ENCODE assay signal across 19 cellular contexts in genomic region chr9:21828853-21829405, GRCh38. TPM values are rescaled to one million over a fixed set of nuclear protein-coding genes. Genes with fewer than 3 reads are reported as not detected.
DNase-seq lines count a peak whose midpoint lies in the region; ATAC-seq, FAIRE-seq and TF ChIP-seq lines count a peak whose summit lies in the region.
"Had no signal": no experiment of that assay in that cellular context is flagged by ENCODE, and none has a peak within 500 bp of the region (broad histone marks: within the 10 kb centered on the region; RNA-seq: fewer than 3 reads in every experiment).

No MANE protein-coding gene starts in this region.

- H3K4me1 ChIP-seq in keratinocyte (ENCODE audit: control insufficient read depth, extremely low read depth, insufficient read depth, low read length): peaks cover 40% of the 10 kb centered on the region

- peaks cover 49% of the 10 kb centered on the region for H3K4me1 Mint-ChIP-seq in activated CD4-positive, alpha-beta T cell treated with anti-CD3 and anti-CD28 coated beads for 36 hours
- H3K4me1 Mint-ChIP-seq in activated CD4-positive, alpha-beta T cell treated with anti-CD3 and anti-CD28 coated beads, Interleukin-2, amount 10 ng/mL, durations not matched to agents 24 days and 14 days: peaks cover 49% of the 10 kb centered on the region
- H3K4me1 Mint-ChIP-seq in activated B cell treated with CpG ODN at 0.5 μM for 24 hours: peaks cover 56% of the 10 kb centered on the region
- peaks cover 34 to 47% of the 10 kb centered on the region in 2 donors for H3K4me1 Mint-ChIP-seq in stimulated activated naive B cell treated with anti-CD40 and anti-IgM and Interleukin-4, amounts not matched to agents 10 μg/mL and 1 μg/mL and 100 μg/mL, for 72 hours

- no peaks in the 10 kb centered on the region for H3K27me3 ChIP-seq in keratinocyte (ENCODE audit: control insufficient read depth, extremely low read depth, insufficient read depth, low read length)
- H3K27me3 ChIP-seq: SJSA1 had no signal

- dilution Hi-C loops in keratinocyte (cut with MboI; ENCODE audit: extremely low pct_ligation_motif_present, low sequenced_read_pairs): no loop called here

- H3K27ac ChIP-seq in keratinocyte (ENCODE audit: control insufficient read depth, insufficient read depth, low read length): peak overlapping the region; percentile 35
- H3K27ac ChIP-seq: C4-2B, SJSA1 had no signal

- H3K9me3 ChIP-seq in keratinocyte (ENCODE audit: control insufficient read depth, low read depth, low read length): no peaks in the 10 kb centered on the region
- H3K9me3 ChIP-seq: SJSA1 had no signal

- H3K9me3 Mint-ChIP-seq in activated CD4-positive, alpha-beta T cell treated with anti-CD3 and anti-CD28 coated beads for 36 hours (ENCODE audit: low read depth): no peaks in the 10 kb centered on the region
- no peaks in the 10 kb centered on the region for H3K9me3 Mint-ChIP-seq in activated CD4-positive, alpha-beta T cell treated with anti-CD3 and anti-CD28 coated beads, Interleukin-2, amount 10 ng/mL, durations not matched to agents 24 days and 14 days
- H3K9me3 Mint-ChIP-seq in activated B cell treated with CpG ODN at 0.5 μM for 24 hours: no peaks in the 10 kb centered on the region
- H3K9me3 Mint-ChIP-seq in stimulated activated naive B cell treated with anti-CD40 and anti-IgM and Interleukin-4, amounts not matched to agents 10 μg/mL and 1 μg/mL and 100 μg/mL, for 72 hours: peaks cover 0 to 4% of the 10 kb centered on the region in 2 donors
- H3K9me3 Mint-ChIP-seq: IgD-negative memory B cell had no signal

- H4K20me1 ChIP-seq in keratinocyte (ENCODE audit: control insufficient read depth, extremely low read depth, insufficient read depth, low read length): no peaks in the 10 kb centered on the region

- no peaks in the 10 kb centered on the region for H3K9me1 ChIP-seq in keratinocyte (ENCODE audit: control insufficient read depth, extremely low read depth, insufficient read depth, low read length)

- TF ChIP-seq CTCF in activated B cell treated with CpG ODN at 0.5 μM for 24 hours (IDR thresholded peaks at IDR 0.05): no peak
- no peak for TF ChIP-seq CTCF in keratinocyte (optimal IDR thresholded peaks at IDR 0.05 in 1 of 3, IDR thresholded peaks at IDR 0.05 in 1 of 3, conservative IDR thresholded peaks at IDR 0.05 in 1 of 3; ENCODE audit: extremely low read depth in 1 of 3, insufficient read depth in 2 of 3, low read length in 3 of 3)

- H3K4me2 ChIP-seq in keratinocyte (ENCODE audit: control insufficient read depth, extremely low read depth, insufficient read depth, low read depth, low read length): no peak overlapping the region

- no peak overlapping the region for H3K9ac ChIP-seq in keratinocyte (ENCODE audit: control insufficient read depth, extremely low read depth, insufficient read depth, low read length)

- H3K27me3 Mint-ChIP-seq in activated CD4-positive, alpha-beta T cell treated with anti-CD3 and anti-CD28 coated beads for 36 hours: no peaks in the 10 kb centered on the region
- H3K27me3 Mint-ChIP-seq in activated CD4-positive, alpha-beta T cell treated with anti-CD3 and anti-CD28 coated beads, Interleukin-2, amount 10 ng/mL, durations not matched to agents 24 days and 14 days: no peaks in the 10 kb centered on the region
- no peaks in the 10 kb centered on the region for H3K27me3 Mint-ChIP-seq in activated B cell treated with CpG ODN at 0.5 μM for 24 hours
- H3K27me3 Mint-ChIP-seq in stimulated activated naive B cell treated with anti-CD40 and anti-IgM and Interleukin-4, amounts not matched to agents 10 μg/mL and 1 μg/mL and 100 μg/mL, for 72 hours: no peaks in the 10 kb centered on the region
- H3K27me3 Mint-ChIP-seq: IgD-negative memory B cell had no signal

- intact Hi-C loops in activated CD4-positive, alpha-beta T cell treated with anti-CD3 and anti-CD28 coated beads for 36 hours (cut with DNase I, micrococcal nuclease): no loop called here
- intact Hi-C loops in activated CD4-positive, alpha-beta T cell treated with anti-CD3 and anti-CD28 coated beads, Interleukin-2, amount 10 ng/mL, durations not matched to agents 24 days and 14 days (cut with micrococcal nuclease): no loop called here
- intact Hi-C loops in activated B cell treated with CpG ODN at 0.5 μM for 24 hours (cut with micrococcal nuclease): no loop called here
- intact Hi-C loops in posterior cingulate gyrus (cut with DNase I): no loop called here

- H3K27ac Mint-ChIP-seq in activated CD4-positive, alpha-beta T cell treated with anti-CD3 and anti-CD28 coated beads for 36 hours: peak overlapping the region; percentile 42
- H3K27ac Mint-ChIP-seq in activated CD4-positive, alpha-beta T cell treated with anti-CD3 and anti-CD28 coated beads, Interleukin-2, amount 10 ng/mL, durations not matched to agents 24 days and 14 days: no peak overlapping the region
- peak overlapping the region; percentile 51 for H3K27ac Mint-ChIP-seq in activated B cell treated with CpG ODN at 0.5 μM for 24 hours
- peak overlapping the region; percentile 31 for H3K27ac Mint-ChIP-seq in stimulated activated naive B cell treated with anti-CD40 and anti-IgM and Interleukin-4, amounts not matched to agents 10 μg/mL and 1 μg/mL and 100 μg/mL, for 72 hours

- peaks cover 83% of the 10 kb centered on the region for H3K36me3 Mint-ChIP-seq in activated CD4-positive, alpha-beta T cell treated with anti-CD3 and anti-CD28 coated beads for 36 hours (ENCODE audit: low read depth)
- H3K36me3 Mint-ChIP-seq in activated CD4-positive, alpha-beta T cell treated with anti-CD3 and anti-CD28 coated beads, Interleukin-2, amount 10 ng/mL, durations not matched to agents 24 days and 14 days (ENCODE audit: low read depth): peaks cover 70% of the 10 kb centered on the region
- H3K36me3 Mint-ChIP-seq in activated B cell treated with CpG ODN at 0.5 μM for 24 hours (ENCODE audit: low read depth): peaks cover 71% of the 10 kb centered on the region
- H3K36me3 Mint-ChIP-seq in stimulated activated naive B cell treated with anti-CD40 and anti-IgM and Interleukin-4, amounts not matched to agents 10 μg/mL and 1 μg/mL and 100 μg/mL, for 72 hours: peaks cover 47 to 71% of the 10 kb centered on the region in 2 donors

- CTCF ChIA-PET in activated CD4-positive, alpha-beta T cell treated with anti-CD3 and anti-CD28 coated beads for 36 hours (lab: Charles Lee): interaction anchor here (0.6 kb wide), 1 partner anchor 11 kb away, joined by 3 read pairs; no protein-coding TSS in a partner anchor
- CTCF ChIA-PET in activated B cell treated with CpG ODN at 0.5 μM for 24 hours (lab: Charles Lee): no interaction called here

- POLR2A ChIA-PET in activated CD4-positive, alpha-beta T cell treated with anti-CD3 and anti-CD28 coated beads for 36 hours (lab: Charles Lee): no interaction called here
- POLR2A ChIA-PET in activated B cell treated with CpG ODN at 0.5 μM for 24 hours (lab: Charles Lee): no interaction called here

- no peak for DNase-seq in activated CD4-positive, alpha-beta T cell treated with anti-CD3 and anti-CD28 coated beads for 36 hours
- no peak for DNase-seq in activated CD4-positive, alpha-beta T cell treated with anti-CD3 and anti-CD28 coated beads, Interleukin-2, amount 10 ng/mL, durations not matched to agents 24 days and 14 days
- DNase-seq in activated B cell treated with CpG ODN at 0.5 μM for 24 hours (no peak), keratinocyte (ENCODE audit: low read depth, low spot score) (no peak), posterior cingulate gyrus (no peak)
- no peak for DNase-seq in stimulated activated naive B cell treated with anti-CD40 and anti-IgM and Interleukin-4, amounts not matched to agents 10 μg/mL and 1 μg/mL and 100 μg/mL, for 72 hours
- DNase-seq: DMS153, MV-4-11, NCI-H1417 treated with DMSO at 0.1 percent for 48 hours, NCI-H2029, NCI-H510A, RPMI8226 had no signal

- no peak overlapping the region for H3K4me3 ChIP-seq in keratinocyte (ENCODE audit: control insufficient read depth in 2 of 3, extremely low read depth in 1 of 3, insufficient read depth in 2 of 3, low read depth in 1 of 3, low read length in 3 of 3)
- H3K4me3 ChIP-seq: SJSA1 had no signal

- peak; percentile 71 for FAIRE-seq in keratinocyte (lab: Jason Lieb, UNC)
- FAIRE-seq: GM19239 had no signal

- peak; percentile 22 for ATAC-seq in activated CD4-positive, alpha-beta T cell treated with anti-CD3 and anti-CD28 coated beads for 36 hours
- ATAC-seq in activated B cell treated with CpG ODN at 0.5 μM for 24 hours (ENCODE audit: low read depth): no peak
- ATAC-seq in stimulated activated naive B cell treated with anti-CD40 and anti-IgM and Interleukin-4, amounts not matched to agents 10 μg/mL and 1 μg/mL and 100 μg/mL, for 72 hours (replicated peaks): no peak
- ATAC-seq in HG03460 (IDR thresholded peaks at IDR 0.05; ENCODE audit: unreplicated experiment): no peak
- ATAC-seq in GM18858 (IDR thresholded peaks at IDR 0.05; ENCODE audit: unreplicated experiment): no peak

- H3K4me3 Mint-ChIP-seq in activated CD4-positive, alpha-beta T cell treated with anti-CD3 and anti-CD28 coated beads for 36 hours: no peak overlapping the region
- no peak overlapping the region for H3K4me3 Mint-ChIP-seq in activated CD4-positive, alpha-beta T cell treated with anti-CD3 and anti-CD28 coated beads, Interleukin-2, amount 10 ng/mL, durations not matched to agents 24 days and 14 days
- H3K4me3 Mint-ChIP-seq in activated B cell treated with CpG ODN at 0.5 μM for 24 hours: no peak overlapping the region
- no peak overlapping the region for H3K4me3 Mint-ChIP-seq in stimulated activated naive B cell treated with anti-CD40 and anti-IgM and Interleukin-4, amounts not matched to agents 10 μg/mL and 1 μg/mL and 100 μg/mL, for 72 hours
- H3K4me3 Mint-ChIP-seq: IgD-negative memory B cell had no signal

- peaks cover 10 to 21% of the 10 kb centered on the region in 2 experiments for H3K36me3 ChIP-seq in keratinocyte (ENCODE audit: control insufficient read depth in 2 of 2, extremely low read depth in 1 of 2, insufficient read depth in 2 of 2, low read length in 2 of 2)

- H2AFZ ChIP-seq in keratinocyte (ENCODE audit: control insufficient read depth, low read length): no peak overlapping the region

- H3K79me2 ChIP-seq in keratinocyte (ENCODE audit: control insufficient read depth, insufficient read depth, low read length): peaks cover 41% of the 10 kb centered on the region

RNA-seq across cellular contexts. Expression of gene MTAP, which starts 26.5 kb away (rescaled TPM):
- 10 to 100 TPM; 59.6 to 77.0 TPM for total RNA-seq in activated CD4-positive, alpha-beta T cell treated with anti-CD3 and anti-CD28 coated beads for 36 hours
- 55.9 and 58.1 TPM in 2 replicates for total RNA-seq in activated CD4-positive, alpha-beta T cell treated with anti-CD3 and anti-CD28 coated beads, Interleukin-2, amount 10 ng/mL, durations not matched to agents 24 days and 14 days
- total RNA-seq in activated B cell treated with CpG ODN at 0.5 μM for 24 hours: 30.4 and 43.2 TPM in 2 replicates
- polyA plus RNA-seq in keratinocyte: 24.5 to 50.3 TPM (median 48.7 TPM) in 3 replicates
- 15.0 TPM for polyA plus RNA-seq in keratinocyte (2011; ENCODE audit: low read depth)
- 23.5 and 32.4 TPM in 2 replicates for polyA plus RNA-seq in keratinocyte (2011; cell fraction: cytosol; rRNA removed)
- polyA plus RNA-seq in keratinocyte (2011; cell fraction: nucleus; rRNA removed): 44.3 and 51.4 TPM in 2 replicates
- 16.7 and 39.8 TPM in 2 replicates for polyA plus RNA-seq in keratinocyte (2012; ENCODE audit: low replicate concordance)
- polyA minus RNA-seq in keratinocyte: 28.1 to 51.7 TPM (median 33.3 TPM) in 3 replicates
- polyA minus RNA-seq in keratinocyte (2011; cell fraction: cytosol; rRNA and poly(A)+ RNA removed): 40.3 TPM
- 30.6 and 76.9 TPM in 2 replicates for polyA minus RNA-seq in keratinocyte (2011; cell fraction: nucleus; rRNA and poly(A)+ RNA removed)
- total RNA-seq: A172 had no signal
